ENCODE assay signal across 1 cellular context in the genomic region with DNA sequence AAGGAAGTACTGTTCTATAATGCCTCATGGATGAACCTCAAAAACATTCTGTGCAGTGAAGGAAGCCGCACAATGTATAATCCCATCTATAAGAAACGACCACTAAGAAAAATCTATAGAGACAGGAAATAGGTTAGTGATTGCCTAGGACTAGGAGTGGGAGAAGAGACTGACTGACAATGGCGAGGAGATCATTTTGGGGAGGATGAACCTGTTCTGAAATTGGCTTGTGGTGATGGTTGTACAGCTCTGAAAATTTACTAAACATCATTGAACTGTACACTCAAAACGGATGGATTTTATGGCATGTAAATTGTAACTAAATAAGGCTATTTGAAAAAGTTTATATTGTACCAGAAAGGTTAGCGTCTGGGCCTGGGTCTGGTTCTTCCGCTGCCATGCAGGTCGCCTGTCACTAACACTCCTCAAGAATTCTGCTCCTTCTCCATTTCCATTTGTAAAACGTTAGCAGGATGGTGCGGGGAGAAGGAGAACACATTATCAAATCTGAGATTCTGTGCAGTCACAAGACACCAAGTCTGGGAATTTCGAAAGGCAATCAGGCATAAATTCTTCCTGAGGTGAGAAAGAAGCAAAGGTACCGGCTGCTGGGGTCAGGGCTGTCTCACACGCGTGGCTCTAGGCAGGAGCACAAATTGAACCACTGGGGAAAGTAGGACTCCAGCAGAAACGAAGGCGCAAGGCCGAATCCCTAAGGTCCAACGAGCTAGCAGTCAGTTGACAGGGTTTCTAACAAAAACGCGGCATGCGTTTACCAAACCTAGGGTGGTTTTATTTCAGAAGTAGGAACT.
A peak's percentile ranks its signal among the peaks of the same experiment; 100 is the strongest.
TF ChIP-seq lines count a peak whose summit lies in the region.

No MANE protein-coding gene starts in this region.

TF ChIP-seq in HepG2, 621 proteins besides CTCF, POLR2A, EP300 and RAD21 (continued from another document and continues in another):
- TF ChIP-seq, protein P1, sequence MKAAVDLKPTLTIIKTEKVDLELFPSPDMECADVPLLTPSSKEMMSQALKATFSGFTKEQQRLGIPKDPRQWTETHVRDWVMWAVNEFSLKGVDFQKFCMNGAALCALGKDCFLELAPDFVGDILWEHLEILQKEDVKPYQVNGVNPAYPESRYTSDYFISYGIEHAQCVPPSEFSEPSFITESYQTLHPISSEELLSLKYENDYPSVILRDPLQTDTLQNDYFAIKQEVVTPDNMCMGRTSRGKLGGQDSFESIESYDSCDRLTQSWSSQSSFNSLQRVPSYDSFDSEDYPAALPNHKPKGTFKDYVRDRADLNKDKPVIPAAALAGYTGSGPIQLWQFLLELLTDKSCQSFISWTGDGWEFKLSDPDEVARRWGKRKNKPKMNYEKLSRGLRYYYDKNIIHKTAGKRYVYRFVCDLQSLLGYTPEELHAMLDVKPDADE (CRISPR knock-in tag; IDR thresholded peaks at IDR 0.05): no peak
- TF ChIP-seq HDAC1 (CRISPR knock-in tag; IDR thresholded peaks at IDR 0.05) (no peak), RBM22 (optimal IDR thresholded peaks at IDR 0.05; ENCODE audit: low read length) (no peak), SALL1 (CRISPR knock-in tag; IDR thresholded peaks at IDR 0.05) (no peak; the same call in 1 of the 2 replicates), MAF1 (CRISPR knock-in tag; IDR thresholded peaks at IDR 0.05; ENCODE audit: borderline replicate concordance) (no peak), PAWR (CRISPR knock-in tag; IDR thresholded peaks at IDR 0.05; ENCODE audit: borderline replicate concordance) (no peak), NFE2L1 (CRISPR knock-in tag; IDR thresholded peaks at IDR 0.05; ENCODE audit: borderline replicate concordance) (no peak), BORCS8-MEF2B (CRISPR knock-in tag; IDR thresholded peaks at IDR 0.05) (no peak; the same call in 1 of the 2 replicates), ZNF615 (CRISPR knock-in tag; IDR thresholded peaks at IDR 0.05; ENCODE audit: borderline replicate concordance) (0 out of 2 replicates have a peak, but pooled peaks have one; percentile 53), TRIM24 (CRISPR knock-in tag; IDR thresholded peaks at IDR 0.05) (no peak)
- TF ChIP-seq, protein P2, sequence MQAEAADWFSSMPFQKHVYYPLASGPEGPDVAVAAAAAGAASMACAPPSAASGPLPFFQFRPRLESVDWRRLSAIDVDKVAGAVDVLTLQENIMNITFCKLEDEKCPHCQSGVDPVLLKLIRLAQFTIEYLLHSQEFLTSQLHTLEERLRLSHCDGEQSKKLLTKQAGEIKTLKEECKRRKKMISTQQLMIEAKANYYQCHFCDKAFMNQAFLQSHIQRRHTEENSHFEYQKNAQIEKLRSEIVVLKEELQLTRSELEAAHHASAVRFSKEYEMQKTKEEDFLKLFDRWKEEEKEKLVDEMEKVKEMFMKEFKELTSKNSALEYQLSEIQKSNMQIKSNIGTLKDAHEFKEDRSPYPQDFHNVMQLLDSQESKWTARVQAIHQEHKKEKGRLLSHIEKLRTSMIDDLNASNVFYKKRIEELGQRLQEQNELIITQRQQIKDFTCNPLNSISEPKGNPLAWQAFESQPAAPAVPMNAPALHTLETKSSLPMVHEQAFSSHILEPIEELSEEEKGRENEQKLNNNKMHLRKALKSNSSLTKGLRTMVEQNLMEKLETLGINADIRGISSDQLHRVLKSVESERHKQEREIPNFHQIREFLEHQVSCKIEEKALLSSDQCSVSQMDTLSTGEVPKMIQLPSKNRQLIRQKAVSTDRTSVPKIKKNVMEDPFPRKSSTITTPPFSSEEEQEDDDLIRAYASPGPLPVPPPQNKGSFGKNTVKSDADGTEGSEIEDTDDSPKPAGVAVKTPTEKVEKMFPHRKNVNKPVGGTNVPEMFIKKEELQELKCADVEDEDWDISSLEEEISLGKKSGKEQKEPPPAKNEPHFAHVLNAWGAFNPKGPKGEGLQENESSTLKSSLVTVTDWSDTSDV (CRISPR knock-in tag; IDR thresholded peaks at IDR 0.05): no peak
- TF ChIP-seq, protein P3, sequence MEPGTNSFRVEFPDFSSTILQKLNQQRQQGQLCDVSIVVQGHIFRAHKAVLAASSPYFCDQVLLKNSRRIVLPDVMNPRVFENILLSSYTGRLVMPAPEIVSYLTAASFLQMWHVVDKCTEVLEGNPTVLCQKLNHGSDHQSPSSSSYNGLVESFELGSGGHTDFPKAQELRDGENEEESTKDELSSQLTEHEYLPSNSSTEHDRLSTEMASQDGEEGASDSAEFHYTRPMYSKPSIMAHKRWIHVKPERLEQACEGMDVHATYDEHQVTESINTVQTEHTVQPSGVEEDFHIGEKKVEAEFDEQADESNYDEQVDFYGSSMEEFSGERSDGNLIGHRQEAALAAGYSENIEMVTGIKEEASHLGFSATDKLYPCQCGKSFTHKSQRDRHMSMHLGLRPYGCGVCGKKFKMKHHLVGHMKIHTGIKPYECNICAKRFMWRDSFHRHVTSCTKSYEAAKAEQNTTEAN (CRISPR knock-in tag; conservative IDR thresholded peaks at IDR 0.05): no peak
- TF ChIP-seq, protein P4, sequence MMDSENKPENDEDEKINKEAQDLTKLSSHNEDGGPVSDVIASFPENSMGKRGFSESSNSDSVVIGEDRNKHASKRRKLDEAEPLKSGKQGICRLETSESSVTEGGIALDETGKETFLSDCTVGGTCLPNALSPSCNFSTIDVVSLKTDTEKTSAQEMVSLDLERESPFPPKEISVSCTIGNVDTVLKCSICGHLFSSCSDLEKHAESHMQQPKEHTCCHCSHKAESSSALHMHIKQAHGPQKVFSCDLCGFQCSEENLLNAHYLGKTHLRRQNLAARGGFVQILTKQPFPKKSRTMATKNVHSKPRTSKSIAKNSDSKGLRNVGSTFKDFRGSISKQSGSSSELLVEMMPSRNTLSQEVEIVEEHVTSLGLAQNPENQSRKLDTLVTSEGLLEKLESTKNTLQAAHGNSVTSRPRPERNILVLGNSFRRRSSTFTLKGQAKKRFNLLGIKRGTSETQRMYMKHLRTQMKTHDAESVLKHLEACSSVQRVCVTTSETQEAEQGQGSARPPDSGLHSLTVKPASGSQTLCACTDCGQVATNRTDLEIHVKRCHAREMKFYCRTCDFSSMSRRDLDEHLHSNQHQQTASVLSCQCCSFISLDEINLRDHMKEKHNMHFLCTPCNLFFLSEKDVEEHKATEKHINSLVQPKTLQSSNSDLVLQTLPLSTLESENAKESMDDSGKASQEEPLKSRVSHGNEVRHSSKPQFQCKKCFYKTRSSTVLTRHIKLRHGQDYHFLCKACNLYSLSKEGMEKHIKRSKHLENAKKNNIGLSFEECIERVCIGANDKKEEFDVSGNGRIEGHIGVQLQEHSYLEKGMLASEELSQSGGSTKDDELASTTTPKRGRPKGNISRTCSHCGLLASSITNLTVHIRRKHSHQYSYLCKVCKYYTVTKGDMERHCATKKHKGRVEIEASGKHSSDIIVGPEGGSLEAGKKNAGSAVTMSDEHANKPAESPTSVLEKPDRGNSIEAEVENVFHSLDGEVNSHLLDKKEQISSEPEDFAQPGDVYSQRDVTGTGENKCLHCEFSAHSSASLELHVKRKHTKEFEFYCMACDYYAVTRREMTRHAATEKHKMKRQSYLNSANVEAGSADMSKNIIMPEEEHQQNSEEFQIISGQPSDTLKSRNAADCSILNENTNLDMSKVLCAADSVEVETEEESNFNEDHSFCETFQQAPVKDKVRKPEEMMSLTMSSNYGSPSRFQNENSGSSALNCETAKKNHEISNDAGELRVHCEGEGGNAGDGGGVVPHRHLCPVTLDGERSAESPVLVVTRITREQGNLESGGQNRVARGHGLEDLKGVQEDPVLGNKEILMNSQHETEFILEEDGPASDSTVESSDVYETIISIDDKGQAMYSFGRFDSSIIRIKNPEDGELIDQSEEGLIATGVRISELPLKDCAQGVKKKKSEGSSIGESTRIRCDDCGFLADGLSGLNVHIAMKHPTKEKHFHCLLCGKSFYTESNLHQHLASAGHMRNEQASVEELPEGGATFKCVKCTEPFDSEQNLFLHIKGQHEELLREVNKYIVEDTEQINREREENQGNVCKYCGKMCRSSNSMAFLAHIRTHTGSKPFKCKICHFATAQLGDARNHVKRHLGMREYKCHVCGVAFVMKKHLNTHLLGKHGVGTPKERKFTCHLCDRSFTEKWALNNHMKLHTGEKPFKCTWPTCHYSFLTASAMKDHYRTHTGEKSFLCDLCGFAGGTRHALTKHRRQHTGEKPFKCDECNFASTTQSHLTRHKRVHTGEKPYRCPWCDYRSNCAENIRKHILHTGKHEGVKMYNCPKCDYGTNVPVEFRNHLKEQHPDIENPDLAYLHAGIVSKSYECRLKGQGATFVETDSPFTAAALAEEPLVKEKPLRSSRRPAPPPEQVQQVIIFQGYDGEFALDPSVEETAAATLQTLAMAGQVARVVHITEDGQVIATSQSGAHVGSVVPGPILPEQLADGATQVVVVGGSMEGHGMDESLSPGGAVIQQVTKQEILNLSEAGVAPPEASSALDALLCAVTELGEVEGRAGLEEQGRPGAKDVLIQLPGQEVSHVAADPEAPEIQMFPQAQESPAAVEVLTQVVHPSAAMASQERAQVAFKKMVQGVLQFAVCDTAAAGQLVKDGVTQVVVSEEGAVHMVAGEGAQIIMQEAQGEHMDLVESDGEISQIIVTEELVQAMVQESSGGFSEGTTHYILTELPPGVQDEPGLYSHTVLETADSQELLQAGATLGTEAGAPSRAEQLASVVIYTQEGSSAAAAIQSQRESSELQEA (CRISPR knock-in tag; IDR thresholded peaks at IDR 0.05; ENCODE audit: not compliant biosample characterization): no peak
- TF ChIP-seq, protein P5, sequence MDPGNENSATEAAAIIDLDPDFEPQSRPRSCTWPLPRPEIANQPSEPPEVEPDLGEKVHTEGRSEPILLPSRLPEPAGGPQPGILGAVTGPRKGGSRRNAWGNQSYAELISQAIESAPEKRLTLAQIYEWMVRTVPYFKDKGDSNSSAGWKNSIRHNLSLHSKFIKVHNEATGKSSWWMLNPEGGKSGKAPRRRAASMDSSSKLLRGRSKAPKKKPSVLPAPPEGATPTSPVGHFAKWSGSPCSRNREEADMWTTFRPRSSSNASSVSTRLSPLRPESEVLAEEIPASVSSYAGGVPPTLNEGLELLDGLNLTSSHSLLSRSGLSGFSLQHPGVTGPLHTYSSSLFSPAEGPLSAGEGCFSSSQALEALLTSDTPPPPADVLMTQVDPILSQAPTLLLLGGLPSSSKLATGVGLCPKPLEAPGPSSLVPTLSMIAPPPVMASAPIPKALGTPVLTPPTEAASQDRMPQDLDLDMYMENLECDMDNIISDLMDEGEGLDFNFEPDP (CRISPR knock-in tag; conservative IDR thresholded peaks at IDR 0.05): peak; percentile 11; the same call in 1 of the 2 replicates
- TF ChIP-seq, protein P6, sequence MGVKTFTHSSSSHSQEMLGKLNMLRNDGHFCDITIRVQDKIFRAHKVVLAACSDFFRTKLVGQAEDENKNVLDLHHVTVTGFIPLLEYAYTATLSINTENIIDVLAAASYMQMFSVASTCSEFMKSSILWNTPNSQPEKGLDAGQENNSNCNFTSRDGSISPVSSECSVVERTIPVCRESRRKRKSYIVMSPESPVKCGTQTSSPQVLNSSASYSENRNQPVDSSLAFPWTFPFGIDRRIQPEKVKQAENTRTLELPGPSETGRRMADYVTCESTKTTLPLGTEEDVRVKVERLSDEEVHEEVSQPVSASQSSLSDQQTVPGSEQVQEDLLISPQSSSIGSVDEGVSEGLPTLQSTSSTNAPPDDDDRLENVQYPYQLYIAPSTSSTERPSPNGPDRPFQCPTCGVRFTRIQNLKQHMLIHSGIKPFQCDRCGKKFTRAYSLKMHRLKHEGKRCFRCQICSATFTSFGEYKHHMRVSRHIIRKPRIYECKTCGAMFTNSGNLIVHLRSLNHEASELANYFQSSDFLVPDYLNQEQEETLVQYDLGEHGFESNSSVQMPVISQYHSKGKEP (CRISPR knock-in tag; IDR thresholded peaks at IDR 0.05): no peak
- TF ChIP-seq, protein P7, sequence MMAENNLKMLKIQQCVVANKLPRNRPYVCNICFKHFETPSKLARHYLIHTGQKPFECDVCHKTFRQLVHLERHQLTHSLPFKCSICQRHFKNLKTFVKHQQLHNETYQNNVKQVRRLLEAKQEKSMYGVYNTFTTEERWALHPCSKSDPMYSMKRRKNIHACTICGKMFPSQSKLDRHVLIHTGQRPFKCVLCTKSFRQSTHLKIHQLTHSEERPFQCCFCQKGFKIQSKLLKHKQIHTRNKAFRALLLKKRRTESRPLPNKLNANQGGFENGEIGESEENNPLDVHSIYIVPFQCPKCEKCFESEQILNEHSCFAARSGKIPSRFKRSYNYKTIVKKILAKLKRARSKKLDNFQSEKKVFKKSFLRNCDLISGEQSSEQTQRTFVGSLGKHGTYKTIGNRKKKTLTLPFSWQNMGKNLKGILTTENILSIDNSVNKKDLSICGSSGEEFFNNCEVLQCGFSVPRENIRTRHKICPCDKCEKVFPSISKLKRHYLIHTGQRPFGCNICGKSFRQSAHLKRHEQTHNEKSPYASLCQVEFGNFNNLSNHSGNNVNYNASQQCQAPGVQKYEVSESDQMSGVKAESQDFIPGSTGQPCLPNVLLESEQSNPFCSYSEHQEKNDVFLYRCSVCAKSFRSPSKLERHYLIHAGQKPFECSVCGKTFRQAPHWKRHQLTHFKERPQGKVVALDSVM (CRISPR knock-in tag; IDR thresholded peaks at IDR 0.05): no peak
- TF ChIP-seq, protein P8, sequence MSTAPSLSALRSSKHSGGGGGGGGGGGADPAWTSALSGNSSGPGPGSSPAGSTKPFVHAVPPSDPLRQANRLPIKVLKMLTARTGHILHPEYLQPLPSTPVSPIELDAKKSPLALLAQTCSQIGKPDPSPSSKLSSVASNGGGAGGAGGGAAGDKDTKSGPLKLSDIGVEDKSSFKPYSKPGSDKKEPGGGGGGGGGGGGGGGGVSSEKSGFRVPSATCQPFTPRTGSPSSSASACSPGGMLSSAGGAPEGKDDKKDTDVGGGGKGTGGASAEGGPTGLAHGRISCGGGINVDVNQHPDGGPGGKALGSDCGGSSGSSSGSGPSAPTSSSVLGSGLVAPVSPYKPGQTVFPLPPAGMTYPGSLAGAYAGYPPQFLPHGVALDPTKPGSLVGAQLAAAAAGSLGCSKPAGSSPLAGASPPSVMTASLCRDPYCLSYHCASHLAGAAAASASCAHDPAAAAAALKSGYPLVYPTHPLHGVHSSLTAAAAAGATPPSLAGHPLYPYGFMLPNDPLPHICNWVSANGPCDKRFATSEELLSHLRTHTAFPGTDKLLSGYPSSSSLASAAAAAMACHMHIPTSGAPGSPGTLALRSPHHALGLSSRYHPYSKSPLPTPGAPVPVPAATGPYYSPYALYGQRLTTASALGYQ (CRISPR knock-in tag; IDR thresholded peaks at IDR 0.05): no peak
- TF ChIP-seq, protein P9, sequence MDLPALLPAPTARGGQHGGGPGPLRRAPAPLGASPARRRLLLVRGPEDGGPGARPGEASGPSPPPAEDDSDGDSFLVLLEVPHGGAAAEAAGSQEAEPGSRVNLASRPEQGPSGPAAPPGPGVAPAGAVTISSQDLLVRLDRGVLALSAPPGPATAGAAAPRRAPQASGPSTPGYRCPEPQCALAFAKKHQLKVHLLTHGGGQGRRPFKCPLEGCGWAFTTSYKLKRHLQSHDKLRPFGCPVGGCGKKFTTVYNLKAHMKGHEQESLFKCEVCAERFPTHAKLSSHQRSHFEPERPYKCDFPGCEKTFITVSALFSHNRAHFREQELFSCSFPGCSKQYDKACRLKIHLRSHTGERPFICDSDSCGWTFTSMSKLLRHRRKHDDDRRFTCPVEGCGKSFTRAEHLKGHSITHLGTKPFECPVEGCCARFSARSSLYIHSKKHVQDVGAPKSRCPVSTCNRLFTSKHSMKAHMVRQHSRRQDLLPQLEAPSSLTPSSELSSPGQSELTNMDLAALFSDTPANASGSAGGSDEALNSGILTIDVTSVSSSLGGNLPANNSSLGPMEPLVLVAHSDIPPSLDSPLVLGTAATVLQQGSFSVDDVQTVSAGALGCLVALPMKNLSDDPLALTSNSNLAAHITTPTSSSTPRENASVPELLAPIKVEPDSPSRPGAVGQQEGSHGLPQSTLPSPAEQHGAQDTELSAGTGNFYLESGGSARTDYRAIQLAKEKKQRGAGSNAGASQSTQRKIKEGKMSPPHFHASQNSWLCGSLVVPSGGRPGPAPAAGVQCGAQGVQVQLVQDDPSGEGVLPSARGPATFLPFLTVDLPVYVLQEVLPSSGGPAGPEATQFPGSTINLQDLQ (CRISPR knock-in tag; IDR thresholded peaks at IDR 0.05): no peak
